10 cellular contexts compared by ENCODE assay signal in the genomic region with DNA sequence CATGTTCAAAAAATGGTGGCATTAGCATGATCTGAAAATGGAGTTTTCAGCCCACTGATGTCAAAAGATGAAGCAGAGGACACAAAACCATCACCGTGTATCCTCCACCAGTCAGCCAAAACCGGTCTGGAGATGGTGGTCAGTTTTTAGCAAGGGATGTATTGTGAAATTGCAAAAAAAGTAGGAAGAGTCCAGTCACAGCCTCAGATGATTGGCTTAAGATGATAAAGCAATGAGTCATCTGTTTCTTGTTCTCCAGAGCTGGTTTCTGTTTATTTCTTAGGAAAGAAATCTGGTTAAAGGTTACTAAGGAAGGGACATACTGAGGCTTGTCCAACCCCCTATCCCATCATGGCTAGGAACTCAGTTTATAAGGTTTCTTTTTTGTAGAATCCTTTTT. TPM values are rescaled to one million over a fixed set of nuclear protein-coding genes. Genes with fewer than 3 reads are reported as not detected.
DNase-seq lines count a peak whose midpoint lies in the region; ATAC-seq and TF ChIP-seq lines count a peak whose summit lies in the region.
"Had no signal": no experiment of that assay in that cellular context is flagged by ENCODE, and none has a peak within 500 bp of the region (broad histone marks: within the 10 kb centered on the region; RNA-seq: fewer than 3 reads in every experiment).

No MANE protein-coding gene starts in this region.

- no peak overlapping the region for H3K27ac ChIP-seq in A673 (ENCODE audit: low read depth, low read length, poor library complexity, severe bottlenecking)
- H3K27ac ChIP-seq in SK-N-SH (ENCODE audit: low read depth in 2 of 2, low read length in 1 of 2): peak overlapping the region in 1 of 2 experiments; percentile 35; a peak in 1 of 4 replicates
- H3K27ac ChIP-seq in body of pancreas: no peak overlapping the region

- H2AFZ ChIP-seq in SK-N-SH (ENCODE audit: low read depth): no peak overlapping the region

- DNase-seq in A673 (ENCODE audit: low spot score): peak; percentile 17
- DNase-seq in HCEC 1CT: peak; percentile 96
- no peak for DNase-seq in SK-N-SH
- DNase-seq in foreskin fibroblast: peak; percentile 85 to 90
- DNase-seq in NCI-H1930 (lab: John Stamatoyannopoulos, UW): no peak
- no peak for DNase-seq in GM10266 (ENCODE audit: extremely low spot score)
- no peak for DNase-seq in body of pancreas
- no peak for DNase-seq in left colon
- DNase-seq: CD8-positive, alpha-beta T cell; NCI-H1694 treated with DMSO at 0.1 percent for 48 hours had no signal

- no peaks in the 10 kb centered on the region for H4K20me1 ChIP-seq in SK-N-SH (ENCODE audit: insufficient read depth)

- TF ChIP-seq CTCF in A673 (conservative IDR thresholded peaks at IDR 0.05; ENCODE audit: low read depth, low read length) (no peak), SK-N-SH (IDR thresholded peaks at IDR 0.05) (no peak), foreskin fibroblast (IDR thresholded peaks at IDR 0.05; ENCODE audit: low read depth, low read length) (no peak), GM10266 (IDR thresholded peaks at IDR 0.05; ENCODE audit: control insufficient read depth, insufficient read depth, low read depth, missing control alignments) (no peak), body of pancreas (IDR thresholded peaks at IDR 0.05) (no peak)

- H3F3A ChIP-seq in SK-N-SH (replicated peaks; ENCODE audit: insufficient read depth): peaks cover 12% of the 10 kb centered on the region

- TF ChIP-seq EP300 in SK-N-SH (IDR thresholded peaks at IDR 0.05; ENCODE audit: borderline replicate concordance in 1 of 2, low read depth in 1 of 2, low read length in 1 of 2): no peak

- no peaks in the 10 kb centered on the region; the same call in 1 of the 2 replicates for H3K79me2 ChIP-seq in SK-N-SH (ENCODE audit: insufficient read depth)

- no peaks in the 10 kb centered on the region for H3K9me2 ChIP-seq in SK-N-SH

- no peak overlapping the region for H3K9ac ChIP-seq in SK-N-SH

- no peak overlapping the region; the same call in 1 of the 2 replicates for H3K4me2 ChIP-seq in SK-N-SH

- H3K4me1 ChIP-seq in A673 (ENCODE audit: insufficient read depth, low read length, poor library complexity, severe bottlenecking) (no peaks in the 10 kb centered on the region), SK-N-SH (ENCODE audit: control insufficient read depth in 1 of 2, insufficient read depth in 2 of 2, low read depth in 1 of 2, low read length in 1 of 2) (no peaks in the 10 kb centered on the region), body of pancreas (no peaks in the 10 kb centered on the region)

- H3K36me3 ChIP-seq in A673 (ENCODE audit: insufficient read depth, low read length, poor library complexity, severe bottlenecking): no peaks in the 10 kb centered on the region
- H3K36me3 ChIP-seq in SK-N-SH (replicated peaks in 1 of 2; ENCODE audit: control insufficient read depth in 1 of 2, insufficient read depth in 2 of 2, low read length in 1 of 2): peaks cover 0 to 4% of the 10 kb centered on the region in 2 experiments
- H3K36me3 ChIP-seq in body of pancreas (replicated peaks in 1 of 2; ENCODE audit: insufficient read depth in 1 of 2, low read depth in 2 of 2): no peaks in the 10 kb centered on the region

- H3K27me3 ChIP-seq in A673 (replicated peaks; ENCODE audit: insufficient read depth, low read depth, low read length, poor library complexity): no peaks in the 10 kb centered on the region
- no peaks in the 10 kb centered on the region for H3K27me3 ChIP-seq in SK-N-SH (ENCODE audit: insufficient read depth)
- no peaks in the 10 kb centered on the region for H3K27me3 ChIP-seq in body of pancreas

- POLR2A ChIA-PET in A673 (lab: Charles Lee; ENCODE audit: low non-redundant PET): interaction anchor here (0.6 kb wide), 1 partner anchor 89 kb away, joined by 3 read pairs; no protein-coding TSS in a partner anchor
- POLR2A ChIA-PET in SK-N-SH (lab: Yijun Ruan, JAX): interaction anchor here (1.1 kb wide), 1 partner anchor 402 kb away, joined by 3 read pairs; no protein-coding TSS in a partner anchor

- WGBS in SK-N-SH (ENCODE audit: low lambda C conversion rate): 55% methylated on average over 2 of the region's 2 CpGs
- WGBS in body of pancreas, 2 donors: 84 to 88% methylated on average over 2 of the region's 2 CpGs

- CTCF ChIA-PET in A673 (lab: Charles Lee): no interaction called here
- CTCF ChIA-PET in SK-N-SH (lab: Yijun Ruan, JAX): interaction anchor here (0.9 to 1.7 kb wide), 2 partner anchors 36 to 842 kb away, joined by 3 to 4 read pairs; no protein-coding TSS in a partner anchor

- no peak for ATAC-seq in body of pancreas
- no peak for ATAC-seq in left colon
- ATAC-seq: CD8-positive, alpha-beta T cell had no signal

- TF ChIP-seq RAD21 in SK-N-SH (IDR thresholded peaks at IDR 0.05; ENCODE audit: low read length): no peak

- no TSS peak for BruUV-seq in A673 (replicated peaks; lab: Mats Ljungman, UMichigan)

- intact Hi-C loops in A673 (cut with micrococcal nuclease; ENCODE audit: unreplicated experiment): no loop called here
- intact Hi-C loops in body of pancreas (cut with DNase I): no loop called here
- intact Hi-C loops in left colon (cut with DNase I, micrococcal nuclease): no loop called here

- H3K4me3 ChIP-seq in A673 (ENCODE audit: low read depth, low read length, poor library complexity, severe bottlenecking): no peak overlapping the region
- H3K4me3 ChIP-seq in SK-N-SH (ENCODE audit: low read depth in 2 of 2, low read length in 1 of 2): no peak overlapping the region
- no peak overlapping the region for H3K4me3 ChIP-seq in foreskin fibroblast (ENCODE audit: low read depth in 1 of 2, low read length in 2 of 2)
- H3K4me3 ChIP-seq in body of pancreas: no peak overlapping the region

- no peak for TF ChIP-seq POLR2A in body of pancreas (IDR thresholded peaks at IDR 0.05)

- H3K9me3 ChIP-seq in A673 (ENCODE audit: low read depth, low read length, poor library complexity, severe bottlenecking) (peaks cover 4% of the 10 kb centered on the region), SK-N-SH (peaks cover 5% of the 10 kb centered on the region), body of pancreas (no peaks in the 10 kb centered on the region)

TF ChIP-seq in SK-N-SH, 30 proteins besides CTCF, POLR2A, EP300 and RAD21:
- peak; percentile 17; the same call in 1 of the 2 replicates for TF ChIP-seq TCF12 (IDR thresholded peaks at IDR 0.05)
- TF ChIP-seq FOSL2 (IDR thresholded peaks at IDR 0.05; ENCODE audit: borderline replicate concordance, low read depth): peak; percentile 83
- TF ChIP-seq RFX5 (IDR thresholded peaks at IDR 0.05; ENCODE audit: low read length): peak; percentile 93
- no peak for TF ChIP-seq ZBTB33 (IDR thresholded peaks at IDR 0.05; ENCODE audit: borderline replicate concordance, low read depth)
- TF ChIP-seq FOXM1 (IDR thresholded peaks at IDR 0.05; ENCODE audit: low read depth): no peak
- peak; percentile 62 for TF ChIP-seq JUND (IDR thresholded peaks at IDR 0.05)
- TF ChIP-seq CHD2 (IDR thresholded peaks at IDR 0.05; ENCODE audit: low read length, partially characterized antibody): no peak
- no peak for TF ChIP-seq SIN3A (IDR thresholded peaks at IDR 0.05; ENCODE audit: borderline replicate concordance, low read depth, low read length)
- TF ChIP-seq MXI1 (IDR thresholded peaks at IDR 0.05; ENCODE audit: low read depth, low read length): no peak
- TF ChIP-seq RXRA (IDR thresholded peaks at IDR 0.05; ENCODE audit: borderline replicate concordance, low read depth): 0 out of 2 replicates have a peak, but pooled peaks have one; percentile 17
- TF ChIP-seq PBX3 (IDR thresholded peaks at IDR 0.05): peak; percentile 19; the same call in 1 of the 2 replicates

RNA-seq across cellular contexts. Expression of gene DEPDC1B, which starts 47.8 kb away (rescaled TPM):
- 32.8 and 34.9 TPM in 2 replicates for total RNA-seq in A673 (2021)
- 4.2 and 4.7 TPM in 2 replicates for polyA plus RNA-seq in SK-N-SH (2012; rRNA removed)
- polyA plus RNA-seq in SK-N-SH (2012; cell fraction: cytosol; rRNA removed): 4.7 and 5.1 TPM in 2 replicates
- 2.4 and 3.7 TPM in 2 replicates for polyA plus RNA-seq in SK-N-SH (2012; cell fraction: nucleus; rRNA removed)
- total RNA-seq in body of pancreas: 1 to 10 TPM in 1 of 2 donors, under 1 TPM in 1; 0.66 to 2.3 TPM
- 1 to 10 TPM; 5.3 to 7.0 TPM for total RNA-seq in left colon

Comparison
In these comparisons a context has a peak if more than half of its experiments do, and no peak if none do; other contexts are left out.
1. DNase-seq: peak in A673 (single experiment), HCEC 1CT (single experiment) and foreskin fibroblast (2 of 2); none in SK-N-SH (single experiment), NCI-H1930 (0 of 2), GM10266 (single experiment), body of pancreas (0 of 4) and left colon (0 of 2).